ENCODE assay signal across 9 cellular contexts in genomic region chr17:68346448-68346847, GRCh38. TPM values are rescaled to one million over a fixed set of nuclear protein-coding genes. Genes with fewer than 3 reads are reported as not detected.
DNase-seq lines count a peak whose midpoint lies in the region; ATAC-seq, FAIRE-seq and TF ChIP-seq lines count a peak whose summit lies in the region.
"Had no signal": no experiment of that assay in that cellular context is flagged by ENCODE, and none has a peak within 500 bp of the region (broad histone marks: within the 10 kb centered on the region; RNA-seq: fewer than 3 reads in every experiment).

No MANE protein-coding gene starts in this region.

- no peak for TF ChIP-seq CTCF in ascending aorta (IDR thresholded peaks at IDR 0.05)
- TF ChIP-seq CTCF in Caco-2 (IDR thresholded peaks at IDR 0.05; ENCODE audit: insufficient read depth in 1 of 2, low read depth in 1 of 2, low read length in 1 of 2, severe bottlenecking in 1 of 2, unreplicated experiment in 1 of 2): no peak

- no peak overlapping the region for H3K27ac ChIP-seq in ascending aorta
- H3K27ac ChIP-seq: cardiac muscle cell had no signal

- intact Hi-C loops in ascending aorta (cut with DNase I) (no loop called here), Caco-2 (cut with micrococcal nuclease; ENCODE audit: unreplicated experiment) (no loop called here)

- DNase-seq in GM12891 (ENCODE audit: insufficient read length, low spot score) (peak; percentile 50), T-helper 2 cell (peak; percentile 16 to 96 (median 63)), ascending aorta (ENCODE audit: low spot score in 2 of 2) (peak; percentile 32 to 68), DMS53 (lab: John Stamatoyannopoulos, UW) (no peak), SHP77 (lab: John Stamatoyannopoulos, UW) (no peak), Caco-2 (no peak)
- DNase-seq in stimulated activated CD4-positive, alpha-beta T cell treated with anti-CD3 and anti-CD28 coated beads, Interleukin-15, amount 100 ng/mL, for 48 hours (ENCODE audit: low read depth in 2 of 2): peak; percentile 62 to 70

- CTCF ChIA-PET in Caco-2 (lab: Charles Lee): no interaction called here

- FAIRE-seq in GM12891 (lab: Jason Lieb, UNC): peak; percentile 84

- no peak for TF ChIP-seq POLR2A in GM12891 (IDR thresholded peaks at IDR 0.05; ENCODE audit: low read depth, low read length)

- no peak overlapping the region for H3K4me3 Mint-ChIP-seq in Caco-2 (ENCODE audit: unreplicated experiment)

- BruUV-seq in Caco-2 (replicated peaks; lab: Mats Ljungman, UMichigan): no TSS peak

- no peaks in the 10 kb centered on the region for H3K4me1 ChIP-seq in ascending aorta
- no peaks in the 10 kb centered on the region for H3K4me1 ChIP-seq in Caco-2

- no peaks in the 10 kb centered on the region for H3K27me3 Mint-ChIP-seq in Caco-2 (ENCODE audit: insufficient read depth, unreplicated experiment)

- H3K36me3 Mint-ChIP-seq in Caco-2 (ENCODE audit: insufficient read depth, unreplicated experiment): no peaks in the 10 kb centered on the region

- H3K9me3 ChIP-seq in ascending aorta: no peaks in the 10 kb centered on the region
- H3K9me3 ChIP-seq in Caco-2: no peaks in the 10 kb centered on the region

- H3K9me3 Mint-ChIP-seq in Caco-2 (ENCODE audit: unreplicated experiment): no peaks in the 10 kb centered on the region

- no peaks in the 10 kb centered on the region for H3K27me3 ChIP-seq in ascending aorta
- no peaks in the 10 kb centered on the region for H3K27me3 ChIP-seq in Caco-2 (replicated peaks; ENCODE audit: control insufficient read depth, insufficient read depth, low read length)
- H3K27me3 ChIP-seq: cardiac muscle cell had no signal

- H3K4me3 ChIP-seq in ascending aorta: no peak overlapping the region
- no peak overlapping the region for H3K4me3 ChIP-seq in Caco-2 (ENCODE audit: low read depth, low read length)
- H3K4me3 ChIP-seq: cardiac muscle cell had no signal

- no peaks in the 10 kb centered on the region for H3K4me1 Mint-ChIP-seq in Caco-2 (ENCODE audit: low read depth, unreplicated experiment)

- peak; percentile 79 for ATAC-seq in HG02943 (IDR thresholded peaks at IDR 0.05; ENCODE audit: low read depth, unreplicated experiment)

- POLR2A ChIA-PET in Caco-2 (lab: Charles Lee): no interaction called here

- H3K27ac Mint-ChIP-seq in Caco-2 (ENCODE audit: unreplicated experiment): no peak overlapping the region

- H3K36me3 ChIP-seq in ascending aorta (no peaks in the 10 kb centered on the region), Caco-2 (ENCODE audit: control insufficient read depth, insufficient read depth, low read length) (no peaks in the 10 kb centered on the region)
- H3K36me3 ChIP-seq: cardiac muscle cell had no signal

TF ChIP-seq in GM12891, 5 proteins besides CTCF, POLR2A, EP300 and RAD21:
- TF ChIP-seq POLR2AphosphoS5 (IDR thresholded peaks at IDR 0.05; ENCODE audit: low read depth, low read length) (no peak), POU2F2 (IDR thresholded peaks at IDR 0.05; ENCODE audit: low read depth, low read length) (no peak), PAX5 (IDR thresholded peaks at IDR 0.05; ENCODE audit: insufficient read depth, low read length, severe bottlenecking) (no peak), SPI1 (IDR thresholded peaks at IDR 0.05; ENCODE audit: low read depth, low read length) (peak; percentile 42), TAF1 (IDR thresholded peaks at IDR 0.05; ENCODE audit: low read depth, low read length) (no peak)

RNA-seq across cellular contexts. Expression of gene ARSG, which starts 55.2 kb away (rescaled TPM):
- 3.1 TPM for polyA plus RNA-seq in GM12891 (2012; ENCODE audit: low read depth, missing spikeins)
- 7.3 TPM for total RNA-seq in ascending aorta
- 5.8 and 6.1 TPM in 2 replicates for total RNA-seq in Caco-2 (2022)

RNA-seq across cellular contexts. Expression of gene SLC16A6, which starts 55.5 kb away (rescaled TPM):
- polyA plus RNA-seq in GM12891 (2012; ENCODE audit: low read depth, missing spikeins): 1.7 TPM
- total RNA-seq in ascending aorta (not detected), Caco-2 (2022) (0.95 and 1.0 TPM in 2 replicates)
- polyA plus RNA-seq: cardiac muscle cell had no signal

Comparison
In these comparisons a context has a peak if more than half of its experiments do, and no peak if none do; other contexts are left out.
1. DNase-seq: peak in GM12891 (single experiment), T-helper 2 cell (5 of 5), ascending aorta (2 of 2) and stimulated activated CD4-positive, alpha-beta T cell treated with anti-CD3 and anti-CD28 coated beads, Interleukin-15, amount 100 ng/mL, for 48 hours (2 of 2); none in DMS53 (single experiment), SHP77 (0 of 2) and Caco-2 (0 of 2).